Comparison of ENCODE assay signal across 24 cellular contexts in the genomic region with DNA sequence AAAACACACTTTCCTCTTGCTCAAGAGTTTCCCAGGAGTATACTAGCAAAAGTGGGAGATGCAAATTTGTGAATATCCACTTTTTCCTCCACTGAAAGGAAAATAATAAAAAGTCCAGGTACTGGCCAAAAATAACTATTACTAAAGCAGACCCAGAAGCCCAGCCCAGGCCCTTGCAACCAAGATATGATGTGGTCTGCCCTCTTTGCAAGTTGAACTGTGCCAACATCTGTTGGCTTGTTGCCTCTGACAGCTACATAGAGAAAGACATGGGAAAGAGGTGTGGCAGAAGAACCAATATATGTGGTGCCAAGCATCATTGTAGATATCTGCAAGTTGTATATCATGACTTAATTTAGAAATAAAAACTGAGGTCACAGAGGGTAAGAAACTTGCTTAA.
"Had no signal": no experiment of that assay in that cellular context is flagged by ENCODE, and none has a peak within 500 bp of the region (broad histone marks: within the 10 kb centered on the region; RNA-seq: fewer than 3 reads in every experiment).

No MANE protein-coding gene starts in this region.

- DNase-seq: naive thymus-derived CD8-positive, alpha-beta T cell; occipital lobe; ovary; posterior cingulate gyrus; psoas muscle; right lobe of liver; sigmoid colon; small intestine; stimulated activated CD4-positive, alpha-beta T cell treated with anti-CD3 and anti-CD28 coated beads, Interleukin-15, amount 100 ng/mL, for 24 hours; stimulated activated CD4-positive, alpha-beta T cell treated with anti-CD3 and anti-CD28 coated beads, Interleukin-2, amount 100 ng/mL, for 24 hours; stimulated activated CD4-positive, alpha-beta T cell treated with anti-CD3 and anti-CD28 coated beads, Interleukin-2, amount 100 ng/mL, for 48 hours; stimulated activated CD4-positive, alpha-beta T cell treated with anti-CD3 and anti-CD28 coated beads, Interleukin-4, amount 100 ng/mL, for 24 hours; stimulated activated naive B cell treated with anti-CD40 and anti-IgM and Interleukin-4, amounts not matched to agents 10 μg/mL and 1 μg/mL and 100 μg/mL, for 72 hours; stimulated activated naive CD4-positive, alpha-beta T cell treated with Interleukin-2 at 50 U/mL for 16 hours; stomach; thyroid gland; transverse colon; upper lobe of right lung; uterus had no signal

- H3K36me3 ChIP-seq: neural progenitor cell, ovary, right lobe of liver, sigmoid colon, stomach, thoracic aorta, thyroid gland, transverse colon, upper lobe of right lung, uterus had no signal

- H3K27me3 ChIP-seq: neural progenitor cell, ovary, right lobe of liver, sigmoid colon, stomach, thyroid gland, transverse colon, upper lobe of right lung, uterus had no signal

- H3K4me3 ChIP-seq: neural progenitor cell, ovary, psoas muscle, right lobe of liver, sigmoid colon, stomach, thoracic aorta, thyroid gland, transverse colon, upper lobe of right lung, uterus had no signal

- H3K4me1 ChIP-seq: parathyroid adenoma, psoas muscle, right lobe of liver, sigmoid colon, stomach, thyroid gland, upper lobe of right lung, uterus had no signal

- ATAC-seq: naive thymus-derived CD8-positive, alpha-beta T cell; natural killer cell treated with Interleukin-12 subunit alpha and Interleukin-12 subunit beta and Interleukin-15 and Interleukin-18, amount 100 ng/mL, for 72 hours; psoas muscle; right lobe of liver; stimulated activated effector memory CD8-positive, alpha-beta T cell treated with anti-CD3 and anti-CD28 coated beads, Interleukin-12 subunit alpha, Interleukin-12 subunit beta, amount 100 ng/mL, for 72 hours; stimulated activated naive B cell treated with anti-CD40 and anti-IgM and Interleukin-4, amounts not matched to agents 10 μg/mL and 1 μg/mL and 100 μg/mL, for 72 hours; upper lobe of right lung had no signal

- H3K9me3 ChIP-seq: ovary, psoas muscle, right lobe of liver, stomach, thoracic aorta, thyroid gland, transverse colon, upper lobe of right lung, uterus had no signal

- H3K27ac ChIP-seq: neural progenitor cell, ovary, parathyroid adenoma, psoas muscle, right lobe of liver, sigmoid colon, stomach, thyroid gland, transverse colon, upper lobe of right lung, uterus had no signal
